In genomic region chr2:48265169-48266013, GRCh38 we compare ENCODE assay signal across 23 cellular contexts.
"Had no signal": no experiment of that assay in that cellular context is flagged by ENCODE, and none has a peak within 500 bp of the region (broad histone marks: within the 10 kb centered on the region; RNA-seq: fewer than 3 reads in every experiment).

No MANE protein-coding gene starts in this region.

- H3K9me3 ChIP-seq: ascending aorta, breast epithelium, right atrium auricular region, tibial nerve, uterus had no signal

- DNase-seq: activated CD4-positive, alpha-beta T cell treated with anti-CD3 and anti-CD28 coated beads for 1 hour; activated CD4-positive, alpha-beta T cell treated with anti-CD3 and anti-CD28 coated beads, Interleukin-2, amount 50 U/mL, for 4 hours; activated naive CD4-positive, alpha-beta T cell treated with anti-CD3 and anti-CD28 coated beads for 36 hours; activated T-cell treated with anti-CD3 and anti-CD28 coated beads, Interleukin-2, amount 50 U/mL, for 1 hour; effector memory CD4-positive, alpha-beta T cell; foreskin keratinocyte; glutamatergic neuron; mesendoderm; occipital lobe; stimulated activated CD4-positive, alpha-beta T cell treated with anti-CD3 and anti-CD28 coated beads, Interleukin-15, amount 100 ng/mL, for 24 hours; stimulated activated CD4-positive, alpha-beta T cell treated with anti-CD3 and anti-CD28 coated beads, Interleukin-4, amount 100 ng/mL, for 1 hour; stimulated activated naive CD4-positive, alpha-beta T cell; uterus had no signal

- H3K27ac ChIP-seq: ascending aorta, breast epithelium, foreskin keratinocyte, right atrium auricular region, skin epidermis, tibial nerve, uterus, VCaP had no signal

- H3K36me3 ChIP-seq: ascending aorta, breast epithelium, right atrium auricular region, tibial nerve, uterus had no signal

- H3K4me1 ChIP-seq: ascending aorta, breast epithelium, foreskin keratinocyte, right atrium auricular region, tibial nerve, uterus had no signal

- H3K4me3 Mint-ChIP-seq: activated naive CD4-positive, alpha-beta T cell treated with anti-CD3 and anti-CD28 coated beads for 36 hours; dendritic cell treated with granulocyte-macrophage colony-stimulating factor and Interleukin-4, amounts not matched to agents 40 ng/mL and 50 ng/mL, for 4 days; nephron had no signal

- H3K27ac Mint-ChIP-seq: activated naive CD4-positive, alpha-beta T cell treated with anti-CD3 and anti-CD28 coated beads for 36 hours; activated T-helper 2 cell treated with anti-CD3 and anti-CD28 coated beads, Interferon-gamma antibody, Interleukin-2, Interleukin-4, amounts not matched to agents 10 μg/mL and 5 μg/mL and 100 μg/mL, durations not matched to agents 14 hours and 24 hours and 36 hours; dendritic cell treated with granulocyte-macrophage colony-stimulating factor and Interleukin-4, amounts not matched to agents 40 ng/mL and 50 ng/mL, for 4 days; nephron; progenitor cell of endocrine pancreas had no signal

- H3K9me3 Mint-ChIP-seq: activated naive CD4-positive, alpha-beta T cell treated with anti-CD3 and anti-CD28 coated beads for 36 hours; activated T-helper 2 cell treated with anti-CD3 and anti-CD28 coated beads, Interferon-gamma antibody, Interleukin-2, Interleukin-4, amounts not matched to agents 10 μg/mL and 5 μg/mL and 100 μg/mL, durations not matched to agents 14 hours and 24 hours and 36 hours; dendritic cell treated with granulocyte-macrophage colony-stimulating factor and Interleukin-4, amounts not matched to agents 40 ng/mL and 50 ng/mL, for 4 days; nephron had no signal

- H3K27me3 ChIP-seq: ascending aorta, breast epithelium, foreskin keratinocyte, right atrium auricular region, tibial nerve, uterus had no signal

- H3K4me1 Mint-ChIP-seq: nephron had no signal

- H3K4me3 ChIP-seq: ascending aorta, breast epithelium, right atrium auricular region, skin epidermis, tibial nerve, uterus had no signal

- H3K27me3 Mint-ChIP-seq: dendritic cell treated with granulocyte-macrophage colony-stimulating factor and Interleukin-4, amounts not matched to agents 40 ng/mL and 50 ng/mL, for 4 days; progenitor cell of endocrine pancreas had no signal

- ATAC-seq: foreskin keratinocyte had no signal
